32 cellular contexts compared by ENCODE assay signal in genomic region chr4:15382669-15383273, GRCh38. TPM values are rescaled to one million over a fixed set of nuclear protein-coding genes. Genes with fewer than 3 reads are reported as not detected.
"Had no signal": no experiment of that assay in that cellular context is flagged by ENCODE, and none has a peak within 500 bp of the region (broad histone marks: within the 10 kb centered on the region; RNA-seq: fewer than 3 reads in every experiment).

No MANE protein-coding gene starts in this region.

- DNase-seq: activated B cell treated with CpG ODN at 0.5 μM for 24 hours; activated CD4-positive, alpha-beta memory T cell treated with anti-CD3 and anti-CD28 coated beads for 36 hours; activated CD4-positive, alpha-beta T cell treated with anti-CD3 and anti-CD28 coated beads for 48 hours; activated CD8-positive, alpha-beta memory T cell treated with anti-CD3 and anti-CD28 coated beads, Interleukin-2, amount 10 ng/mL, durations not matched to agents 7 days and 5 days; activated CD8-positive, alpha-beta memory T cell treated with anti-CD3 and anti-CD28 coated beads, Interleukin-2, amount 50 U/mL, for 4 hours; activated CD8-positive, alpha-beta T cell treated with anti-CD3 and anti-CD28 coated beads, Interleukin-2, amount 10 ng/mL, durations not matched to agents 7 days and 5 days; activated effector memory CD4-positive, alpha-beta T cell treated with anti-CD3 and anti-CD28 coated beads, Interleukin-2, amount 50 U/mL, for 16 hours; activated naive CD4-positive, alpha-beta T cell treated with anti-CD3 and anti-CD28 coated beads for 36 hours; activated naive CD8-positive, alpha-beta T cell treated with anti-CD3 and anti-CD28 coated beads for 36 hours; activated naive CD8-positive, alpha-beta T cell treated with anti-CD3 and anti-CD28 coated beads, Interleukin-2, amount 50 U/mL, for 24 hours; activated T-cell treated with anti-CD3 and anti-CD28 coated beads, Interleukin-2, amount 50 U/mL, for 1 hour; activated T-cell treated with anti-CD3 and anti-CD28 coated beads, Interleukin-2, amount 50 U/mL, for 48 hours; adrenal gland; amygdala; aorta; body of pancreas; dorsolateral prefrontal cortex; effector memory CD4-positive, alpha-beta T cell; endodermal cell; foreskin fibroblast; T-helper 1 cell; T-helper 17 cell; T1000; WERI-Rb-1 had no signal

- H3K36me3 ChIP-seq: adrenal gland, breast epithelium, WERI-Rb-1 had no signal

- H3K4me3 ChIP-seq: adrenal gland, body of pancreas, breast epithelium, coronary artery, dorsolateral prefrontal cortex had no signal

- FAIRE-seq: frontal cortex had no signal

- H3K27ac ChIP-seq: adrenal gland, body of pancreas, breast epithelium, coronary artery, dorsolateral prefrontal cortex, WERI-Rb-1 had no signal

- ATAC-seq: activated CD4-positive, CD25-positive, alpha-beta regulatory T cell treated with anti-CD3 and anti-CD28 coated beads, Interleukin-2, amount 50 U/mL, for 24 hours; activated CD8-positive, alpha-beta memory T cell treated with anti-CD3 and anti-CD28 coated beads, Interleukin-2, amount 10 ng/mL, durations not matched to agents 7 days and 5 days; activated CD8-positive, alpha-beta T cell treated with anti-CD3 and anti-CD28 coated beads, Interleukin-2, amount 10 ng/mL, durations not matched to agents 7 days and 5 days; activated naive CD8-positive, alpha-beta T cell treated with anti-CD3 and anti-CD28 coated beads, Interleukin-2, amount 50 U/mL, for 24 hours; body of pancreas; esophagus mucosa; T-helper 17 cell had no signal

- H3K4me1 ChIP-seq: adrenal gland, body of pancreas, breast epithelium had no signal

- H3K27me3 ChIP-seq: adrenal gland, body of pancreas, breast epithelium, dorsolateral prefrontal cortex had no signal

- H3K9me3 ChIP-seq: adrenal gland, body of pancreas, breast epithelium had no signal

RNA-seq across cellular contexts. Expression of gene C1QTNF7, which starts 45.1 kb away (rescaled TPM):
- total RNA-seq: activated B cell treated with CpG ODN at 0.5 μM for 24 hours; activated CD4-positive, alpha-beta memory T cell treated with anti-CD3 and anti-CD28 coated beads for 36 hours; activated CD8-positive, alpha-beta memory T cell treated with anti-CD3 and anti-CD28 coated beads, Interleukin-2, amount 10 ng/mL, durations not matched to agents 7 days and 5 days; activated CD8-positive, alpha-beta T cell treated with anti-CD3 and anti-CD28 coated beads, Interleukin-2, amount 10 ng/mL, durations not matched to agents 7 days and 5 days; activated naive CD4-positive, alpha-beta T cell treated with anti-CD3 and anti-CD28 coated beads for 36 hours; activated naive CD8-positive, alpha-beta T cell treated with anti-CD3 and anti-CD28 coated beads for 36 hours; activated T-helper 1 cell treated with anti-CD3 and anti-CD28 coated beads, Interleukin-12 subunit alpha, Interleukin-12 subunit beta, Interleukin-2, Interleukin-4 antibody, amounts not matched to agents 30 ng/mL and 10 ng/mL and 1 ng/mL, durations not matched to agents 14 hours and 24 hours and 36 hours; activated T-helper 2 cell treated with anti-CD3 and anti-CD28 coated beads, Interferon-gamma antibody, Interleukin-2, Interleukin-4, amounts not matched to agents 10 μg/mL and 5 μg/mL and 100 μg/mL, durations not matched to agents 14 hours and 24 hours and 36 hours; endodermal cell; epithelial cell of proximal tubule; T-helper 17 cell had no signal
